Comparison of ENCODE assay signal across 22 cellular contexts in the genomic region with DNA sequence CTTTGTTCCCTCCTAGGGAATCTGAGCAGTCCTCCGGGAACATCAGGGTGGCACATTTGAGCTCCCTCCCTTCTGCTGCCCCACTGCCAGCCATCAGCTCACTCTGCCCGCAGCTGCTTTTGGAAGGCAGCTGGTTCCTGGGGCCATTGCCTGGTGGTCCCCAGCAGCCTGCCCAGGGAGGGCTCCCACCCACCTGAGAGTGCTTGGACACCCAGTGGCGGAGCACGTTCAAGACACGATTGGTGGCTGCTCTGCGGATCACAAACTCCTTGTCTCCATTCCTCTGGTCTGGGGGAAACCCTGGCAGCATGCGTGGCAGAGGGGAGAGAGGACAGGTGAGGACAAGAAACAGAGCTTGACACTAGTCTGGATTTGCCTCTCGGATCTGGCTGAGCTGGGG.
"Had no signal": no experiment of that assay in that cellular context is flagged by ENCODE, and none has a peak within 500 bp of the region (broad histone marks: within the 10 kb centered on the region; RNA-seq: fewer than 3 reads in every experiment).

No MANE protein-coding gene starts in this region.

- H3K9me3 ChIP-seq: colonic mucosa, mucosa of descending colon, pancreas, testis, tibial nerve had no signal

- H3K27me3 ChIP-seq: colonic mucosa, foreskin keratinocyte, pancreas, testis, tibial nerve had no signal

- H3K4me3 ChIP-seq: colonic mucosa, mucosa of descending colon, pancreas, smooth muscle cell, testis, tibial nerve had no signal

- H3K4me2 ChIP-seq: smooth muscle cell had no signal

- DNase-seq: colonic mucosa; effector CD4-positive, alpha-beta T cell; endodermal cell; erythroblast; foreskin keratinocyte; immature natural killer cell; left colon; left ventricle myocardium superior; mammary epithelial cell; mucosa of descending colon; naive thymus-derived CD8-positive, alpha-beta T cell; nucleus accumbens; pancreas; right cardiac atrium; stimulated activated CD4-positive, alpha-beta T cell treated with anti-CD3 and anti-CD28 coated beads, Interleukin-4, amount 100 ng/mL, for 1 hour; stimulated activated CD8-positive, alpha-beta memory T cell treated with anti-CD3 and anti-CD28 coated beads, Interleukin-4, amount 100 ng/mL, for 48 hours; stimulated activated naive CD8-positive, alpha-beta T cell treated with anti-CD3 and anti-CD28 coated beads, Interleukin-15, amount 100 ng/mL, for 72 hours; testis had no signal

- H3K4me1 ChIP-seq: colonic mucosa, foreskin keratinocyte, pancreas, testis had no signal

- ATAC-seq: foreskin keratinocyte; left colon; left ventricle myocardium superior; mucosa of descending colon; naive thymus-derived CD8-positive, alpha-beta T cell; right cardiac atrium; stimulated activated effector memory CD8-positive, alpha-beta T cell treated with anti-CD3 and anti-CD28 coated beads, Interleukin-12 subunit alpha, Interleukin-12 subunit beta, amount 100 ng/mL, for 72 hours; stimulated activated naive CD8-positive, alpha-beta T cell treated with anti-CD3 and anti-CD28 coated beads, Interleukin-15, amount 100 ng/mL, for 72 hours had no signal

- H3K36me3 ChIP-seq: colonic mucosa, pancreas, tibial nerve had no signal

- FAIRE-seq: endothelial cell of umbilical vein, pancreas had no signal

- H3K27ac ChIP-seq: colonic mucosa, foreskin keratinocyte, pancreas, testis, tibial nerve had no signal
